25 cellular contexts compared by ENCODE assay signal in genomic region chr12:91370086-91370868, GRCh38.
A peak's percentile ranks its signal among the peaks of the same experiment; 100 is the strongest.
DNase-seq lines count a peak whose midpoint lies in the region; ATAC-seq, FAIRE-seq and TF ChIP-seq lines count a peak whose summit lies in the region.
"Had no signal": no experiment of that assay in that cellular context is flagged by ENCODE, and none has a peak within 500 bp of the region (broad histone marks: within the 10 kb centered on the region; RNA-seq: fewer than 3 reads in every experiment).

No MANE protein-coding gene starts in this region.

- TF ChIP-seq EP300 in HepG2 (IDR thresholded peaks at IDR 0.05; ENCODE audit: low read depth in 2 of 2, low read length in 2 of 2) = no peak
- no peak for TF ChIP-seq EP300 in HepG2 (CRISPR knock-in tag; IDR thresholded peaks at IDR 0.05; ENCODE audit: borderline replicate concordance)

- no peaks in the 10 kb centered on the region for H4K20me1 ChIP-seq in HepG2 (ENCODE audit: insufficient read depth, low read length)

- DNase-seq in HepG2 (ENCODE audit: low spot score) (no peak), right lobe of liver (no peak), SK-MEL-5 (ENCODE audit: low read depth, low spot score) (peak; percentile 73), iPS DF 6.9 (ENCODE audit: low read depth, low spot score) (peak; percentile 45), Caco-2 (no peak), NCI-H2029 (lab: John Stamatoyannopoulos, UW) (no peak)
- no peak for DNase-seq in stimulated activated CD4-positive, alpha-beta T cell treated with anti-CD3 and anti-CD28 coated beads, Interleukin-4, amount 100 ng/mL, for 1 hour
- DNase-seq: activated CD4-positive, alpha-beta T cell treated with anti-CD3 and anti-CD28 coated beads, Interleukin-2, amount 50 U/mL, for 1 hour; BE2C; heart left ventricle; mammary epithelial cell; NCI-H1694; OCI-M1; SHP77 treated with DMSO at 0.1 percent for 48 hours; thyroid gland had no signal

- H3K4me3 ChIP-seq in HepG2 (replicated peaks in 1 of 3; ENCODE audit: insufficient read depth in 1 of 3, low read depth in 2 of 3, low read length in 3 of 3) (no peak overlapping the region), right lobe of liver (no peak overlapping the region), iPS DF 6.9 (ENCODE audit: low read length) (no peak overlapping the region), Caco-2 (ENCODE audit: low read depth, low read length) (no peak overlapping the region)
- H3K4me3 ChIP-seq: A549, heart left ventricle, thyroid gland had no signal

- no peaks in the 10 kb centered on the region for H3K27me3 ChIP-seq in HepG2 (ENCODE audit: control insufficient read depth in 1 of 2, insufficient read depth in 2 of 2, low read length in 2 of 2)
- no peaks in the 10 kb centered on the region for H3K27me3 ChIP-seq in right lobe of liver
- no peaks in the 10 kb centered on the region for H3K27me3 ChIP-seq in iPS DF 6.9 (ENCODE audit: control insufficient read depth, insufficient read depth, low read length)
- no peaks in the 10 kb centered on the region for H3K27me3 ChIP-seq in Caco-2 (replicated peaks; ENCODE audit: control insufficient read depth, insufficient read depth, low read length)
- H3K27me3 ChIP-seq: BE2C, heart left ventricle, thyroid gland had no signal

- CTCF ChIA-PET in HepG2 (lab: Yijun Ruan, JAX; ENCODE audit: low intra/inter-chr PET ratio, low total read pairs) = no interaction called here
- CTCF ChIA-PET in Caco-2 (lab: Charles Lee) = interaction anchor here (0.9 kb wide), 1 partner anchor 12 kb away, joined by 3 read pairs; no protein-coding TSS in a partner anchor

- POLR2A ChIA-PET in HepG2 (lab: Yijun Ruan, JAX) = no interaction called here
- POLR2A ChIA-PET in Caco-2 (lab: Charles Lee) = no interaction called here

- peaks cover 6% of the 10 kb centered on the region for H3K27me3 Mint-ChIP-seq in Caco-2 (ENCODE audit: insufficient read depth, unreplicated experiment)

- BruUV-seq in HepG2 (replicated peaks; lab: Mats Ljungman, UMichigan) (no TSS peak), Caco-2 (replicated peaks; lab: Mats Ljungman, UMichigan) (no TSS peak)

- no peaks in the 10 kb centered on the region for H3K4me1 Mint-ChIP-seq in Caco-2 (ENCODE audit: low read depth, unreplicated experiment)

- WGBS in HepG2 (ENCODE audit: low lambda C conversion rate) = 12% methylated on average over 4 of the region's 4 CpGs
- WGBS in right lobe of liver (ENCODE audit: insufficient coverage, low coverage, low lambda C conversion rate, missing lambda C conversion rate) = 59% methylated on average over 4 of the region's 4 CpGs
- WGBS in iPS DF 6.9 (ENCODE audit: insufficient coverage, insufficient read length) = no CpG with 5 or more reads among the region's 4 CpGs

- no peak for TF ChIP-seq CTCF in HepG2 (CRISPR knock-in tag; IDR thresholded peaks at IDR 0.05)
- no peak for TF ChIP-seq CTCF in right lobe of liver (IDR thresholded peaks at IDR 0.05)
- TF ChIP-seq CTCF in Caco-2 (IDR thresholded peaks at IDR 0.05; ENCODE audit: insufficient read depth in 1 of 2, low read depth in 1 of 2, low read length in 1 of 2, severe bottlenecking in 1 of 2, unreplicated experiment in 1 of 2) = no peak

- H3K36me3 ChIP-seq in HepG2 (replicated peaks in 1 of 2; ENCODE audit: control insufficient read depth in 1 of 2, insufficient read depth in 2 of 2, low read length in 2 of 2) (no peaks in the 10 kb centered on the region), right lobe of liver (no peaks in the 10 kb centered on the region), iPS DF 6.9 (ENCODE audit: control insufficient read depth, insufficient read depth, low read length) (no peaks in the 10 kb centered on the region), Caco-2 (ENCODE audit: control insufficient read depth, insufficient read depth, low read length) (no peaks in the 10 kb centered on the region)
- H3K36me3 ChIP-seq: BE2C, heart left ventricle, thyroid gland had no signal

- no peaks in the 10 kb centered on the region for H3K36me3 Mint-ChIP-seq in Caco-2 (ENCODE audit: insufficient read depth, unreplicated experiment)
- H3K36me3 Mint-ChIP-seq: activated naive CD8-positive, alpha-beta T cell; IgD-negative memory B cell had no signal

- TF ChIP-seq POLR2A in HepG2 (IDR thresholded peaks at IDR 0.05; ENCODE audit: insufficient read depth in 1 of 2, low read depth in 2 of 2, low read length in 2 of 2) (no peak), right lobe of liver (IDR thresholded peaks at IDR 0.05) (no peak)

- no peak overlapping the region for H2AFZ ChIP-seq in HepG2 (ENCODE audit: low read length)

- H3K27ac ChIP-seq in HepG2 (ENCODE audit: extremely low read length, insufficient read depth, low read length) (no peak overlapping the region), right lobe of liver (no peak overlapping the region), iPS DF 6.9 (ENCODE audit: low read length) (no peak overlapping the region)
- H3K27ac ChIP-seq: A549, heart left ventricle, thyroid gland, VCaP had no signal

- H3K27ac Mint-ChIP-seq in Caco-2 (ENCODE audit: unreplicated experiment) = no peak overlapping the region
- H3K27ac Mint-ChIP-seq: activated naive CD8-positive, alpha-beta T cell; activated T-helper 2 cell treated with anti-CD3 and anti-CD28 coated beads, Interferon-gamma antibody, Interleukin-2, Interleukin-4, amounts not matched to agents 10 μg/mL and 5 μg/mL and 100 μg/mL, durations not matched to agents 14 hours and 24 hours and 36 hours; IgD-negative memory B cell; stimulated activated naive CD8-positive, alpha-beta T cell treated with anti-CD3 and anti-CD28 coated beads, Interleukin-15, Interleukin-2, amounts not matched to agents 100 ng/mL and 50 ng/mL, for 24 hours; T-helper 1 cell treated with Interleukin-12 subunit alpha and Interleukin-12 subunit beta and Interleukin-4 antibody, amounts not matched to agents 30 μg/mL and 1 μg/mL, for 36 hours had no signal

- no peaks in the 10 kb centered on the region for H3K9me3 ChIP-seq in HepG2 (ENCODE audit: low read length)
- no peaks in the 10 kb centered on the region for H3K9me3 ChIP-seq in right lobe of liver
- H3K9me3 ChIP-seq in iPS DF 6.9 (ENCODE audit: control insufficient read depth, insufficient read depth, low read length) = no peaks in the 10 kb centered on the region
- H3K9me3 ChIP-seq in Caco-2 = no peaks in the 10 kb centered on the region
- H3K9me3 ChIP-seq: A549, BE2C, heart left ventricle, thyroid gland had no signal

- in situ Hi-C loops in HepG2 (cut with HindIII; ENCODE audit: extremely low pct_ligation_motif_present, low pct_unique_long_range_greater_than_20kb) (no loop called here), SK-MEL-5 (cut with HindIII; ENCODE audit: low pct_unique_long_range_greater_than_20kb, low sequenced_read_pairs) (no loop called here)

- H3K9me3 Mint-ChIP-seq in Caco-2 (ENCODE audit: unreplicated experiment) = no peaks in the 10 kb centered on the region
- H3K9me3 Mint-ChIP-seq: activated T-helper 2 cell treated with anti-CD3 and anti-CD28 coated beads, Interferon-gamma antibody, Interleukin-2, Interleukin-4, amounts not matched to agents 10 μg/mL and 5 μg/mL and 100 μg/mL, durations not matched to agents 14 hours and 24 hours and 36 hours; IgD-negative memory B cell; stimulated activated naive CD8-positive, alpha-beta T cell treated with anti-CD3 and anti-CD28 coated beads, Interleukin-15, Interleukin-2, amounts not matched to agents 100 ng/mL and 50 ng/mL, for 24 hours; T-helper 1 cell treated with Interleukin-12 subunit alpha and Interleukin-12 subunit beta and Interleukin-4 antibody, amounts not matched to agents 30 μg/mL and 1 μg/mL, for 36 hours had no signal

- no peak for TF ChIP-seq RAD21 in HepG2 (CRISPR knock-in tag; IDR thresholded peaks at IDR 0.05)

- H3K4me2 ChIP-seq in HepG2 (ENCODE audit: low read depth, low read length) = no peak overlapping the region
- H3K4me2 ChIP-seq: A549 had no signal

- H3K9ac ChIP-seq in HepG2 (ENCODE audit: insufficient read depth, low read depth, low read length) = no peak overlapping the region

- H3K4me1 ChIP-seq in HepG2 (ENCODE audit: insufficient read depth, low read length) (no peaks in the 10 kb centered on the region), right lobe of liver (no peaks in the 10 kb centered on the region), iPS DF 6.9 (ENCODE audit: control insufficient read depth, insufficient read depth, low read length) (peaks cover 3% of the 10 kb centered on the region; the same call in 1 of the 2 replicates), Caco-2 (no peaks in the 10 kb centered on the region)
- H3K4me1 ChIP-seq: A549, heart left ventricle, thyroid gland had no signal

- intact Hi-C loops in HepG2 (cut with micrococcal nuclease; ENCODE audit: unreplicated experiment) = no loop called here
- intact Hi-C loops in right lobe of liver (cut with DNase I) = no loop called here
- intact Hi-C loops in Caco-2 (cut with micrococcal nuclease; ENCODE audit: unreplicated experiment) = no loop called here

- no peak overlapping the region for H3K4me3 Mint-ChIP-seq in Caco-2 (ENCODE audit: unreplicated experiment)
- H3K4me3 Mint-ChIP-seq: activated naive CD8-positive, alpha-beta T cell; IgD-negative memory B cell; stimulated activated naive CD8-positive, alpha-beta T cell treated with anti-CD3 and anti-CD28 coated beads, Interleukin-15, Interleukin-2, amounts not matched to agents 100 ng/mL and 50 ng/mL, for 24 hours; T-helper 1 cell treated with Interleukin-12 subunit alpha and Interleukin-12 subunit beta and Interleukin-4 antibody, amounts not matched to agents 30 μg/mL and 1 μg/mL, for 36 hours had no signal

- H3K79me2 ChIP-seq in HepG2 (ENCODE audit: insufficient read depth, low read length) = no peaks in the 10 kb centered on the region

- no peak for FAIRE-seq in HepG2 (lab: Jason Lieb, UNC)
- FAIRE-seq: A549, astrocyte, GM18507 had no signal

- ATAC-seq in HepG2 (no peak), right lobe of liver (no peak), GM18870 (IDR thresholded peaks at IDR 0.05; ENCODE audit: unreplicated experiment) (no peak)
- ATAC-seq: A549, heart left ventricle had no signal

TF ChIP-seq in HepG2, 621 proteins besides CTCF, POLR2A, EP300 and RAD21 (continues in another document):
- TF ChIP-seq USF2 (IDR thresholded peaks at IDR 0.05; ENCODE audit: low read depth, low read length) = 0 out of 2 replicates have a peak, but pooled peaks have one; percentile 29
- no peak for TF ChIP-seq USF2 (CRISPR knock-in tag; IDR thresholded peaks at IDR 0.05; ENCODE audit: borderline replicate concordance)

Comparison
In these comparisons a context has a peak if more than half of its experiments do, and no peak if none do; other contexts are left out.
1. DNase-seq: peak in SK-MEL-5 (single experiment) and iPS DF 6.9 (single experiment); none in HepG2 (single experiment), right lobe of liver (0 of 3), Caco-2 (0 of 2), NCI-H2029 (single experiment) and stimulated activated CD4-positive, alpha-beta T cell treated with anti-CD3 and anti-CD28 coated beads, Interleukin-4, amount 100 ng/mL, for 1 hour (single experiment).